ENCODE assay signal across 11 cellular contexts in genomic region chr20:62918137-62918536, GRCh38. TPM values are rescaled to one million over a fixed set of nuclear protein-coding genes. Genes with fewer than 3 reads are reported as not detected.
A peak's percentile ranks its signal among the peaks of the same experiment; 100 is the strongest.
DNase-seq lines count a peak whose midpoint lies in the region; ATAC-seq, FAIRE-seq and TF ChIP-seq lines count a peak whose summit lies in the region.
"Had no signal": no experiment of that assay in that cellular context is flagged by ENCODE, and none has a peak within 500 bp of the region (broad histone marks: within the 10 kb centered on the region; RNA-seq: fewer than 3 reads in every experiment).

No MANE protein-coding gene starts in this region.

- H3K9me3 Mint-ChIP-seq in activated T-cell treated with anti-CD3 and anti-CD28 coated beads, Interleukin-2, amount 50 U/mL, for 72 hours, result no peaks in the 10 kb centered on the region
- H3K9me3 Mint-ChIP-seq in natural killer cell, result no peaks in the 10 kb centered on the region

- ATAC-seq in DND-41 (ENCODE audit: insufficient read depth, low read depth) (peak; percentile 61), natural killer cell (no peak), HG02870 (IDR thresholded peaks at IDR 0.05; ENCODE audit: unreplicated experiment) (no peak)
- peak; percentile 54 to 55 for ATAC-seq in activated T-cell treated with anti-CD3 and anti-CD28 coated beads, Interleukin-2, amount 50 U/mL, for 72 hours (replicated peaks in 1 of 2)

- H3K9ac ChIP-seq in DND-41 (ENCODE audit: low read depth, low read length) (no peak overlapping the region), HUES48 (ENCODE audit: low read depth, low read length) (no peak overlapping the region)

- peaks cover 100% of the 10 kb centered on the region for H3K79me2 ChIP-seq in DND-41 (ENCODE audit: insufficient read depth, low read length)

- H3K36me3 ChIP-seq in DND-41 (ENCODE audit: insufficient read depth, low read length), result peaks cover 26% of the 10 kb centered on the region
- H3K36me3 ChIP-seq in HUES48 (ENCODE audit: control insufficient read depth, insufficient read depth, low read length), result peaks cover 14% of the 10 kb centered on the region
- H3K36me3 ChIP-seq in tibial nerve, result peaks cover 0 to 5% (median 0%) of the 10 kb centered on the region in 3 donors

- no peak for TF ChIP-seq POLR2A in tibial nerve (IDR thresholded peaks at IDR 0.05)
- no peak for TF ChIP-seq POLR2A in GM12892 (IDR thresholded peaks at IDR 0.05; ENCODE audit: low read depth, low read length)

- no peak overlapping the region for H2AFZ ChIP-seq in DND-41 (ENCODE audit: low read depth, low read length)

- H3K36me3 Mint-ChIP-seq in activated T-cell treated with anti-CD3 and anti-CD28 coated beads, Interleukin-2, amount 50 U/mL, for 72 hours (ENCODE audit: insufficient read depth in 2 of 2), result peaks cover 3 to 19% of the 10 kb centered on the region in 2 donors
- H3K36me3 Mint-ChIP-seq in natural killer cell, result no peaks in the 10 kb centered on the region

- no peak for TF ChIP-seq CTCF in DND-41 (IDR thresholded peaks at IDR 0.05; ENCODE audit: borderline replicate concordance, extremely low read depth, low read length, poor library complexity, severe bottlenecking)
- no peak for TF ChIP-seq CTCF in natural killer cell (IDR thresholded peaks at IDR 0.05)
- TF ChIP-seq CTCF in tibial nerve (IDR thresholded peaks at IDR 0.05), result no peak

- 49 to 52% methylated on average over 3 of the region's 3 CpGs for WGBS in tibial nerve, 2 donors

- peak overlapping the region; percentile 96 for H3K27ac Mint-ChIP-seq in activated T-cell treated with anti-CD3 and anti-CD28 coated beads, Interleukin-2, amount 50 U/mL, for 72 hours
- H3K27ac Mint-ChIP-seq in natural killer cell, result peak overlapping the region; percentile 78 to 89

- H3K4me1 Mint-ChIP-seq in activated T-cell treated with anti-CD3 and anti-CD28 coated beads, Interleukin-2, amount 50 U/mL, for 72 hours (ENCODE audit: low read depth), result peaks cover 91% of the 10 kb centered on the region
- peaks cover 85 to 93% of the 10 kb centered on the region in 2 donors for H3K4me1 Mint-ChIP-seq in natural killer cell

- H3K9me3 ChIP-seq in DND-41 (ENCODE audit: insufficient read depth, low read length, severe bottlenecking), result no peaks in the 10 kb centered on the region
- H3K9me3 ChIP-seq in HUES48 (ENCODE audit: control insufficient read depth, insufficient read depth, low read length), result no peaks in the 10 kb centered on the region
- H3K9me3 ChIP-seq in tibial nerve, result no peaks in the 10 kb centered on the region

- H3K4me3 ChIP-seq in DND-41 (ENCODE audit: low read depth in 1 of 2, low read length in 2 of 2) (no peak overlapping the region), HUES48 (ENCODE audit: low read depth, low read length) (no peak overlapping the region), tibial nerve (no peak overlapping the region)

- H3K4me2 ChIP-seq in DND-41 (ENCODE audit: insufficient read depth, low read length), result no peak overlapping the region

- H3K4me3 Mint-ChIP-seq in activated T-cell treated with anti-CD3 and anti-CD28 coated beads, Interleukin-2, amount 50 U/mL, for 72 hours, result peak overlapping the region; percentile 80 to 87
- peak overlapping the region; percentile 89 for H3K4me3 Mint-ChIP-seq in natural killer cell

- no peak overlapping the region for H3K27ac ChIP-seq in DND-41 (ENCODE audit: low read length)
- H3K27ac ChIP-seq in HUES48 (ENCODE audit: low read depth, low read length), result peak overlapping the region; percentile 15
- no peak overlapping the region for H3K27ac ChIP-seq in tibial nerve

- no peak for TF ChIP-seq EP300 in tibial nerve (IDR thresholded peaks at IDR 0.05)

- peaks cover 97% of the 10 kb centered on the region for H4K20me1 ChIP-seq in DND-41 (ENCODE audit: insufficient read depth, low read length)

- intact Hi-C loops in natural killer cell (cut with micrococcal nuclease), result loop anchor here (5.0 kb wide), 1 partner anchor 34 kb away; the partner anchor contains the start of gene SLC17A9

- DNase-seq in DND-41 (peak; percentile 41), natural killer cell (no peak), SW480 (ENCODE audit: low spot score) (no peak), tibial nerve (ENCODE audit: low spot score in 2 of 2) (no peak), GM12892 (ENCODE audit: insufficient read length) (no peak)
- peak; percentile 34 to 45 for DNase-seq in activated T-cell treated with anti-CD3 and anti-CD28 coated beads, Interleukin-2, amount 50 U/mL, for 72 hours
- DNase-seq: Calu3, NCI-H1694 had no signal

- no peaks in the 10 kb centered on the region for H3K27me3 Mint-ChIP-seq in activated T-cell treated with anti-CD3 and anti-CD28 coated beads, Interleukin-2, amount 50 U/mL, for 72 hours (ENCODE audit: low read depth)
- H3K27me3 Mint-ChIP-seq in natural killer cell (ENCODE audit: low read depth in 2 of 2), result no peaks in the 10 kb centered on the region

- peaks cover 37% of the 10 kb centered on the region for H3K4me1 ChIP-seq in DND-41 (ENCODE audit: insufficient read depth, low read length)
- peaks cover 72% of the 10 kb centered on the region for H3K4me1 ChIP-seq in HUES48 (ENCODE audit: control insufficient read depth, insufficient read depth, low read length)
- peaks cover 0 to 100% (median 70%) of the 10 kb centered on the region in 4 donors for H3K4me1 ChIP-seq in tibial nerve

- H3K27me3 ChIP-seq in DND-41 (ENCODE audit: insufficient read depth, low read length, poor library complexity), result no peaks in the 10 kb centered on the region
- H3K27me3 ChIP-seq in HUES48 (ENCODE audit: control insufficient read depth, insufficient read depth, low read length), result no peaks in the 10 kb centered on the region
- no peaks in the 10 kb centered on the region for H3K27me3 ChIP-seq in tibial nerve

- no peak for FAIRE-seq in GM12892 (lab: Jason Lieb, UNC)

RNA-seq across cellular contexts. Expression of gene DIDO1, which starts 8.2 kb away (rescaled TPM):
- 10 to 100 TPM; 50.0 TPM for total RNA-seq in activated T-cell treated with anti-CD3 and anti-CD28 coated beads, Interleukin-2, amount 50 U/mL, for 72 hours
- total RNA-seq in natural killer cell, result 100 to 1,000 TPM in 1 of 3 donors, 10 to 100 TPM in 2; 79.5 to 116 (median 83.4) TPM
- total RNA-seq in tibial nerve, result 10 to 100 TPM; 64.5 to 89.7 (median 78.9) TPM
- 26.5 TPM for polyA plus RNA-seq in GM12892 (2012; ENCODE audit: missing spikeins)

RNA-seq across cellular contexts. Expression of gene GID8, which starts 19.8 kb away (rescaled TPM):
- total RNA-seq in activated T-cell treated with anti-CD3 and anti-CD28 coated beads, Interleukin-2, amount 50 U/mL, for 72 hours, result 10 to 100 TPM; 36.0 to 47.2 TPM
- 10 to 100 TPM; 45.1 to 60.1 (median 53.1) TPM for total RNA-seq in natural killer cell
- 10 to 100 TPM; 23.4 to 33.4 (median 29.7) TPM for total RNA-seq in tibial nerve
- polyA plus RNA-seq in GM12892 (2012; ENCODE audit: missing spikeins), result 24.1 TPM

RNA-seq across cellular contexts. Expression of gene SLC17A9, which starts 34.4 kb away (rescaled TPM):
- 10 to 100 TPM; 10.2 to 11.8 TPM for total RNA-seq in activated T-cell treated with anti-CD3 and anti-CD28 coated beads, Interleukin-2, amount 50 U/mL, for 72 hours
- total RNA-seq in natural killer cell (10 to 100 TPM; 22.3 to 24.0 (median 23.8) TPM), tibial nerve (10 to 100 TPM in 1 of 4 donors, 1 to 10 TPM in 3; 3.9 to 13.5 (median 4.5) TPM)
- 45.0 TPM for polyA plus RNA-seq in GM12892 (2012; ENCODE audit: missing spikeins)
- total RNA-seq: skeletal muscle tissue had no signal

RNA-seq across cellular contexts. Expression of gene TCFL5, which starts 56.5 kb away (rescaled TPM):
- total RNA-seq in activated T-cell treated with anti-CD3 and anti-CD28 coated beads, Interleukin-2, amount 50 U/mL, for 72 hours, result 1 to 10 TPM; 4.4 to 4.9 TPM
- total RNA-seq in natural killer cell (1 to 10 TPM; 5.1 to 8.0 (median 6.4) TPM), tibial nerve (10 to 100 TPM in 3 of 4 donors, 1 to 10 TPM in 1; 9.8 to 25.1 (median 16.2) TPM)
- 6.3 TPM for polyA plus RNA-seq in GM12892 (2012; ENCODE audit: missing spikeins)

Comparison
In these comparisons a context has a peak if more than half of its experiments do, and no peak if none do; other contexts are left out.
1. ATAC-seq: peak in DND-41 (single experiment) and activated T-cell treated with anti-CD3 and anti-CD28 coated beads, Interleukin-2, amount 50 U/mL, for 72 hours (2 of 2); none in natural killer cell (0 of 3) and HG02870 (single experiment).
2. DNase-seq: peak in DND-41 (single experiment) and activated T-cell treated with anti-CD3 and anti-CD28 coated beads, Interleukin-2, amount 50 U/mL, for 72 hours (2 of 2); none in natural killer cell (single experiment), SW480 (single experiment), tibial nerve (0 of 2) and GM12892 (single experiment).